ENCODE assay signal across 21 cellular contexts in genomic region chr6:102717737-102718427, GRCh38.
"Had no signal": no experiment of that assay in that cellular context is flagged by ENCODE, and none has a peak within 500 bp of the region (broad histone marks: within the 10 kb centered on the region; RNA-seq: fewer than 3 reads in every experiment).

No MANE protein-coding gene starts in this region.

- H3K27me3 Mint-ChIP-seq: naive B cell had no signal

- H3K27me3 ChIP-seq: neutrophil, thyroid gland had no signal

- H3K4me3 Mint-ChIP-seq: activated T-helper 1 cell treated with anti-CD3 and anti-CD28 coated beads, Interleukin-12 subunit alpha, Interleukin-12 subunit beta, Interleukin-2, Interleukin-4 antibody, amounts not matched to agents 30 ng/mL and 10 ng/mL and 1 ng/mL, durations not matched to agents 14 hours and 24 hours and 36 hours; naive B cell had no signal

- H3K4me3 ChIP-seq: mucosa of descending colon, thyroid gland had no signal

- DNase-seq: activated CD4-positive, alpha-beta T cell treated with anti-CD3 and anti-CD28 coated beads, Interleukin-2, amount 50 U/mL, for 48 hours; activated gamma-delta T cell treated with Interleukin-2 at 50 U/mL for 16 hours; activated T-cell treated with anti-CD3 and anti-CD28 coated beads for 4 hours; dermis blood vessel endothelial cell; erythroblast; foreskin melanocyte; glutamatergic neuron; hippocampal formation; left ventricle myocardium superior; mucosa of descending colon; naive B cell; stimulated activated CD4-positive, alpha-beta T cell treated with anti-CD3 and anti-CD28 coated beads, Interleukin-12 subunit alpha, Interleukin-12 subunit beta, amount 100 ng/mL, for 4 hours; stimulated activated CD4-positive, alpha-beta T cell treated with anti-CD3 and anti-CD28 coated beads, Interleukin-1b, Interleukin-23, amount 100 ng/mL, for 48 hours; stimulated activated CD8-positive, alpha-beta memory T cell treated with anti-CD3 and anti-CD28 coated beads, Interleukin-4, amount 100 ng/mL, for 48 hours; stimulated activated naive CD4-positive, alpha-beta T cell treated with Interleukin-2 at 50 U/mL for 16 hours; T1000; thyroid gland had no signal

- H3K27ac ChIP-seq: neutrophil, parathyroid adenoma, thyroid gland had no signal

- H3K4me1 ChIP-seq: parathyroid adenoma, thyroid gland had no signal

- ATAC-seq: activated naive CD4-positive, alpha-beta T cell treated with anti-CD3 and anti-CD28 coated beads, Interleukin-2, amount 50 U/mL, for 72 hours; left ventricle myocardium superior; mucosa of descending colon had no signal

- H3K9me3 Mint-ChIP-seq: activated T-helper 1 cell treated with anti-CD3 and anti-CD28 coated beads, Interleukin-12 subunit alpha, Interleukin-12 subunit beta, Interleukin-2, Interleukin-4 antibody, amounts not matched to agents 30 ng/mL and 10 ng/mL and 1 ng/mL, durations not matched to agents 14 hours and 24 hours and 36 hours had no signal

- H3K79me2 ChIP-seq: parathyroid adenoma had no signal

- H3K36me3 ChIP-seq: neutrophil, thyroid gland had no signal

- H3K27ac Mint-ChIP-seq: activated naive CD4-positive, alpha-beta T cell treated with anti-CD3 and anti-CD28 coated beads, Interleukin-2, amount 50 U/mL, for 72 hours; activated T-helper 1 cell treated with anti-CD3 and anti-CD28 coated beads, Interleukin-12 subunit alpha, Interleukin-12 subunit beta, Interleukin-2, Interleukin-4 antibody, amounts not matched to agents 30 ng/mL and 10 ng/mL and 1 ng/mL, durations not matched to agents 14 hours and 24 hours and 36 hours; naive B cell had no signal

- H3K4me1 Mint-ChIP-seq: naive B cell had no signal

- H3K36me3 Mint-ChIP-seq: activated naive CD4-positive, alpha-beta T cell treated with anti-CD3 and anti-CD28 coated beads, Interleukin-2, amount 50 U/mL, for 72 hours; naive B cell had no signal

- H3K9me3 ChIP-seq: mucosa of descending colon, neutrophil, thyroid gland had no signal

- H3K9ac ChIP-seq: parathyroid adenoma had no signal

- H2AFZ ChIP-seq: parathyroid adenoma had no signal
